In the genomic region with DNA sequence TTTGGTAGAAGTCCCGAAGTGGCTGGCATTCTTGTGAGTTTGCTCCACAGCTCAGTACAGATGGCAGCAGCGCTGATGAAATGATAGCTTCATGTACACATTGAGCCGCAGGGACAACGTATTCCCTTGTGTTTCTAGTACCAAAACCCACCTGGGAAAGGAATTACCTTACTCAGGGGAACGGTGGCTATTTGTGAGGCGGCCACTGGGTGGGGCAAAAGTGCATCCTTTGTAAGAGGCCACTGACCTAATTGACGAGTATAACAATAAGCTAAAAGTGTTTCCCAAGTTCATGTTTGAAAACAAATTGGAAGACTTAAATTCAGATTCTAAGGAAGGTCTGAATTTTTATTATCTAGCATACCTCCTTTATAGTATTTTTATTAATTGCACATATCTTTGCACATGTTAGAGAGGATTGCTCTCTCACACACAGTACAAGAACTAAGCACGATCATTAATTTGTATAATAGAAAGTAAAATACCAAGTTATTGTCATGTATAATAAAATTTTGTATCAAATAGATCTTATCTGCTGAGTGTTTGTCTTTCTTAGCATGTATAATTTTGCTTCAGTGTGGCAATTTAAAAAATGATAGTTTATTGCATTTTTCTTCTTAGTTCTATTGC, we compare ENCODE assay signal across 10 cellular contexts. TPM values are rescaled to one million over a fixed set of nuclear protein-coding genes. Genes with fewer than 3 reads are reported as not detected.
DNase-seq lines count a peak whose midpoint lies in the region; ATAC-seq and TF ChIP-seq lines count a peak whose summit lies in the region.
"Had no signal": no experiment of that assay in that cellular context is flagged by ENCODE, and none has a peak within 500 bp of the region (broad histone marks: within the 10 kb centered on the region; RNA-seq: fewer than 3 reads in every experiment).

No MANE protein-coding gene starts in this region.

- peak; percentile 6 for DNase-seq in activated CD4-positive, alpha-beta T cell treated with anti-CD3 and anti-CD28 coated beads for 36 hours
- no peak for DNase-seq in activated CD4-positive, alpha-beta T cell treated with anti-CD3 and anti-CD28 coated beads, Interleukin-2, amount 10 ng/mL, durations not matched to agents 24 days and 14 days
- DNase-seq in NCI-H345 treated with DMSO at 0.1 percent for 48 hours (lab: John Stamatoyannopoulos, UW; ENCODE audit: unreplicated experiment), result peak; percentile 25
- DNase-seq in dorsolateral prefrontal cortex, result peak in 5 of 10 donors; percentile 24 to 62 (median 44)
- DNase-seq in thyroid gland, result peak; percentile 21 to 39
- DNase-seq in effector CD4-positive, alpha-beta T cell, result no peak
- no peak for DNase-seq in activated CD4-positive, alpha-beta T cell treated with anti-CD3 and anti-CD28 coated beads for 4 hours
- no peak for DNase-seq in activated CD4-positive, alpha-beta T cell treated with anti-CD3 and anti-CD28 coated beads, Interleukin-2, amount 10 ng/mL, durations not matched to agents 7 days and 5 days

- intact Hi-C loops in activated CD4-positive, alpha-beta T cell treated with anti-CD3 and anti-CD28 coated beads for 36 hours (cut with DNase I, micrococcal nuclease), result no loop called here
- intact Hi-C loops in activated CD4-positive, alpha-beta T cell treated with anti-CD3 and anti-CD28 coated beads, Interleukin-2, amount 10 ng/mL, durations not matched to agents 24 days and 14 days (cut with micrococcal nuclease), result no loop called here
- intact Hi-C loops in dorsolateral prefrontal cortex (cut with DNase I) (no loop called here), thyroid gland (cut with DNase I) (no loop called here)

- no peaks in the 10 kb centered on the region for H3K36me3 ChIP-seq in thyroid gland
- H3K36me3 ChIP-seq: BLaER1 had no signal

- no peak overlapping the region for H3K27ac ChIP-seq in dorsolateral prefrontal cortex
- H3K27ac ChIP-seq in thyroid gland, result no peak overlapping the region
- H3K27ac ChIP-seq: BLaER1 had no signal

- no peak for TF ChIP-seq POLR2A in thyroid gland (IDR thresholded peaks at IDR 0.05)

- 22 to 26% methylated on average over 8 of the region's 8 CpGs for WGBS in thyroid gland, 2 donors

- H3K27me3 ChIP-seq in dorsolateral prefrontal cortex, result peaks cover 0 to 6% (median 0%) of the 10 kb centered on the region in 45 donors
- H3K27me3 ChIP-seq in thyroid gland, result no peaks in the 10 kb centered on the region
- H3K27me3 ChIP-seq: BLaER1 had no signal

- no peaks in the 10 kb centered on the region for H3K4me1 Mint-ChIP-seq in activated CD4-positive, alpha-beta T cell treated with anti-CD3 and anti-CD28 coated beads for 36 hours
- H3K4me1 Mint-ChIP-seq in activated CD4-positive, alpha-beta T cell treated with anti-CD3 and anti-CD28 coated beads, Interleukin-2, amount 10 ng/mL, durations not matched to agents 24 days and 14 days, result no peaks in the 10 kb centered on the region
- H3K4me1 Mint-ChIP-seq in activated CD4-positive, alpha-beta T cell treated with anti-CD3 and anti-CD28 coated beads, Interleukin-2, amount 10 ng/mL, durations not matched to agents 7 days and 5 days, result no peaks in the 10 kb centered on the region

- no peaks in the 10 kb centered on the region for H3K36me3 Mint-ChIP-seq in activated CD4-positive, alpha-beta T cell treated with anti-CD3 and anti-CD28 coated beads for 36 hours (ENCODE audit: low read depth)
- H3K36me3 Mint-ChIP-seq in activated CD4-positive, alpha-beta T cell treated with anti-CD3 and anti-CD28 coated beads, Interleukin-2, amount 10 ng/mL, durations not matched to agents 24 days and 14 days (ENCODE audit: low read depth), result no peaks in the 10 kb centered on the region
- no peaks in the 10 kb centered on the region for H3K36me3 Mint-ChIP-seq in activated CD4-positive, alpha-beta T cell treated with anti-CD3 and anti-CD28 coated beads, Interleukin-2, amount 10 ng/mL, durations not matched to agents 7 days and 5 days (ENCODE audit: low read depth)

- H3K9me3 Mint-ChIP-seq in activated CD4-positive, alpha-beta T cell treated with anti-CD3 and anti-CD28 coated beads for 36 hours (ENCODE audit: low read depth), result peaks cover 2% of the 10 kb centered on the region
- no peaks in the 10 kb centered on the region for H3K9me3 Mint-ChIP-seq in activated CD4-positive, alpha-beta T cell treated with anti-CD3 and anti-CD28 coated beads, Interleukin-2, amount 10 ng/mL, durations not matched to agents 24 days and 14 days
- H3K9me3 Mint-ChIP-seq in activated CD4-positive, alpha-beta T cell treated with anti-CD3 and anti-CD28 coated beads, Interleukin-2, amount 10 ng/mL, durations not matched to agents 7 days and 5 days, result peaks cover 3% of the 10 kb centered on the region

- TF ChIP-seq CTCF in dorsolateral prefrontal cortex (IDR thresholded peaks at IDR 0.05 in 54 of 56, conservative IDR thresholded peaks at IDR 0.05 in 2 of 56; ENCODE audit: low read depth in 1 of 56, partially characterized antibody in 56 of 56) (peak in 53 of 56 donors; percentile 18 to 69 (median 43)), thyroid gland (IDR thresholded peaks at IDR 0.05) (peak in 3 of 6 experiments; percentile 26 to 41 (median 27))

- H3K27ac Mint-ChIP-seq in activated CD4-positive, alpha-beta T cell treated with anti-CD3 and anti-CD28 coated beads for 36 hours, result no peak overlapping the region
- no peak overlapping the region for H3K27ac Mint-ChIP-seq in activated CD4-positive, alpha-beta T cell treated with anti-CD3 and anti-CD28 coated beads, Interleukin-2, amount 10 ng/mL, durations not matched to agents 24 days and 14 days
- no peak overlapping the region for H3K27ac Mint-ChIP-seq in activated CD4-positive, alpha-beta T cell treated with anti-CD3 and anti-CD28 coated beads, Interleukin-2, amount 10 ng/mL, durations not matched to agents 7 days and 5 days

- POLR2A ChIA-PET in activated CD4-positive, alpha-beta T cell treated with anti-CD3 and anti-CD28 coated beads for 36 hours (lab: Charles Lee), result no interaction called here
- POLR2A ChIA-PET in activated CD4-positive, alpha-beta T cell treated with anti-CD3 and anti-CD28 coated beads, Interleukin-2, amount 10 ng/mL, durations not matched to agents 7 days and 5 days (lab: Charles Lee), result no interaction called here

- no peaks in the 10 kb centered on the region for H3K4me1 ChIP-seq in thyroid gland
- H3K4me1 ChIP-seq: BLaER1 had no signal

- no peaks in the 10 kb centered on the region for H3K9me3 ChIP-seq in thyroid gland
- H3K9me3 ChIP-seq: BLaER1 had no signal

- H3K27me3 Mint-ChIP-seq in activated CD4-positive, alpha-beta T cell treated with anti-CD3 and anti-CD28 coated beads for 36 hours, result no peaks in the 10 kb centered on the region
- H3K27me3 Mint-ChIP-seq in activated CD4-positive, alpha-beta T cell treated with anti-CD3 and anti-CD28 coated beads, Interleukin-2, amount 10 ng/mL, durations not matched to agents 24 days and 14 days, result no peaks in the 10 kb centered on the region
- no peaks in the 10 kb centered on the region for H3K27me3 Mint-ChIP-seq in activated CD4-positive, alpha-beta T cell treated with anti-CD3 and anti-CD28 coated beads, Interleukin-2, amount 10 ng/mL, durations not matched to agents 7 days and 5 days

- CTCF ChIA-PET in activated CD4-positive, alpha-beta T cell treated with anti-CD3 and anti-CD28 coated beads for 36 hours (lab: Charles Lee), result no interaction called here
- CTCF ChIA-PET in activated CD4-positive, alpha-beta T cell treated with anti-CD3 and anti-CD28 coated beads, Interleukin-2, amount 10 ng/mL, durations not matched to agents 7 days and 5 days (lab: Charles Lee), result no interaction called here

- H3K4me3 Mint-ChIP-seq in activated CD4-positive, alpha-beta T cell treated with anti-CD3 and anti-CD28 coated beads for 36 hours, result no peak overlapping the region
- H3K4me3 Mint-ChIP-seq in activated CD4-positive, alpha-beta T cell treated with anti-CD3 and anti-CD28 coated beads, Interleukin-2, amount 10 ng/mL, durations not matched to agents 24 days and 14 days, result no peak overlapping the region
- H3K4me3 Mint-ChIP-seq in activated CD4-positive, alpha-beta T cell treated with anti-CD3 and anti-CD28 coated beads, Interleukin-2, amount 10 ng/mL, durations not matched to agents 7 days and 5 days, result no peak overlapping the region

- ATAC-seq in activated CD4-positive, alpha-beta T cell treated with anti-CD3 and anti-CD28 coated beads for 36 hours, result no peak

- H3K4me3 ChIP-seq in dorsolateral prefrontal cortex, result peak overlapping the region in 5 of 59 donors; percentile 1 to 23 (median 11)
- H3K4me3 ChIP-seq in thyroid gland (replicated peaks in 1 of 3), result no peak overlapping the region
- H3K4me3 ChIP-seq: BLaER1 had no signal

RNA-seq across cellular contexts. Expression of gene CDH7, which starts 25.3 kb away (rescaled TPM):
- not detected for total RNA-seq in activated CD4-positive, alpha-beta T cell treated with anti-CD3 and anti-CD28 coated beads for 36 hours
- total RNA-seq in activated CD4-positive, alpha-beta T cell treated with anti-CD3 and anti-CD28 coated beads, Interleukin-2, amount 10 ng/mL, durations not matched to agents 24 days and 14 days, result not detected in 2 replicates
- total RNA-seq in dorsolateral prefrontal cortex, result 10 to 100 TPM in 56 of 120 experiments, 1 to 10 TPM in 64; 2.4 to 15.5 (median 9.5) TPM
- not detected for total RNA-seq in thyroid gland
- total RNA-seq in activated CD4-positive, alpha-beta T cell treated with anti-CD3 and anti-CD28 coated beads, Interleukin-2, amount 10 ng/mL, durations not matched to agents 7 days and 5 days, result not detected
- total RNA-seq: M059J had no signal

Comparison
In these comparisons a context has a peak if more than half of its experiments do, and no peak if none do; other contexts are left out.
1. DNase-seq: peak in activated CD4-positive, alpha-beta T cell treated with anti-CD3 and anti-CD28 coated beads for 36 hours (single experiment), NCI-H345 treated with DMSO at 0.1 percent for 48 hours (single experiment) and thyroid gland (2 of 2); none in activated CD4-positive, alpha-beta T cell treated with anti-CD3 and anti-CD28 coated beads, Interleukin-2, amount 10 ng/mL, durations not matched to agents 24 days and 14 days (single experiment), effector CD4-positive, alpha-beta T cell (single experiment), activated CD4-positive, alpha-beta T cell treated with anti-CD3 and anti-CD28 coated beads for 4 hours (0 of 2) and activated CD4-positive, alpha-beta T cell treated with anti-CD3 and anti-CD28 coated beads, Interleukin-2, amount 10 ng/mL, durations not matched to agents 7 days and 5 days (single experiment).